In the genomic region with DNA sequence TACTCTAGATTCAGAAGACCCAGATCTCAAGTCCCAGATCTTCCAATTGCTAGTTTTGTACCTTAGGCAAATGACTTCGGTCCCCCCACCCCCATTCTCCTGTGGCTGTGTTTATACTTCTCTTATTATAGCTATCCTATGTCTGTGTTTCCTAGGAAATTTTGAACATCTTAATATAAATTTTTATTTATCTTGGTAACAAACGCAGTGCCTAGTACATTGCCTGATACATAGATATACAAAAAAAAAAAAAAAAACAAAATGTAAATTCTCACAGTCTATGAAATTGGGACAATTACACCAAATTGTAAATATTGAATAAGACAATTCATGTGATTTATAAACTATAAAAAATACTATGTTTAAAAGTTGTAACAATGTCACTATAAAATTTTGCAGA, we compare ENCODE assay signal across 2 cellular contexts.
TF ChIP-seq lines count a peak whose summit lies in the region.

No MANE protein-coding gene starts in this region.

TF ChIP-seq in HCT116, 20 proteins besides CTCF, POLR2A, EP300 and RAD21:
- TF ChIP-seq TCF7L2 (IDR thresholded peaks at IDR 0.05; ENCODE audit: borderline replicate concordance, extremely low read depth, insufficient read depth, insufficient read length) (no peak), EZH2 (IDR thresholded peaks at IDR 0.05) (no peak), EZH2phosphoT487 (IDR thresholded peaks at IDR 0.05; ENCODE audit: borderline replicate concordance) (no peak), FOSL1 (IDR thresholded peaks at IDR 0.05; ENCODE audit: low read depth) (no peak)
- TF ChIP-seq, protein P1, sequence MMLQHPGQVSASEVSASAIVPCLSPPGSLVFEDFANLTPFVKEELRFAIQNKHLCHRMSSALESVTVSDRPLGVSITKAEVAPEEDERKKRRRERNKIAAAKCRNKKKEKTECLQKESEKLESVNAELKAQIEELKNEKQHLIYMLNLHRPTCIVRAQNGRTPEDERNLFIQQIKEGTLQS (IDR thresholded peaks at IDR 0.05), result no peak

TF ChIP-seq in endothelial cell of umbilical vein, 7 proteins besides CTCF, POLR2A, EP300 and RAD21:
- TF ChIP-seq, protein P2, sequence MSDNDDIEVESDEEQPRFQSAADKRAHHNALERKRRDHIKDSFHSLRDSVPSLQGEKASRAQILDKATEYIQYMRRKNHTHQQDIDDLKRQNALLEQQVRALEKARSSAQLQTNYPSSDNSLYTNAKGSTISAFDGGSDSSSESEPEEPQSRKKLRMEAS (IDR thresholded peaks at IDR 0.05; ENCODE audit: insufficient read depth, insufficient read length), result no peak
- TF ChIP-seq EZH2 (IDR thresholded peaks at IDR 0.05; ENCODE audit: borderline replicate concordance, low read depth, low read length, severe bottlenecking), result no peak
- no peak for TF ChIP-seq MYC (IDR thresholded peaks at IDR 0.05; ENCODE audit: low read depth, low read length)
- no peak for TF ChIP-seq POLR2AphosphoS5 (IDR thresholded peaks at IDR 0.05; ENCODE audit: insufficient read depth, low read depth, low read length)
- TF ChIP-seq FOS (IDR thresholded peaks at IDR 0.05; ENCODE audit: borderline replicate concordance, insufficient read depth, low read length), result no peak
- no peak for TF ChIP-seq JUN (IDR thresholded peaks at IDR 0.05; ENCODE audit: borderline replicate concordance, insufficient read depth, insufficient read length, low read depth)
- TF ChIP-seq GATA2 (IDR thresholded peaks at IDR 0.05; ENCODE audit: insufficient read depth, insufficient read length, low read depth, low read length), result no peak
